In the genomic region with DNA sequence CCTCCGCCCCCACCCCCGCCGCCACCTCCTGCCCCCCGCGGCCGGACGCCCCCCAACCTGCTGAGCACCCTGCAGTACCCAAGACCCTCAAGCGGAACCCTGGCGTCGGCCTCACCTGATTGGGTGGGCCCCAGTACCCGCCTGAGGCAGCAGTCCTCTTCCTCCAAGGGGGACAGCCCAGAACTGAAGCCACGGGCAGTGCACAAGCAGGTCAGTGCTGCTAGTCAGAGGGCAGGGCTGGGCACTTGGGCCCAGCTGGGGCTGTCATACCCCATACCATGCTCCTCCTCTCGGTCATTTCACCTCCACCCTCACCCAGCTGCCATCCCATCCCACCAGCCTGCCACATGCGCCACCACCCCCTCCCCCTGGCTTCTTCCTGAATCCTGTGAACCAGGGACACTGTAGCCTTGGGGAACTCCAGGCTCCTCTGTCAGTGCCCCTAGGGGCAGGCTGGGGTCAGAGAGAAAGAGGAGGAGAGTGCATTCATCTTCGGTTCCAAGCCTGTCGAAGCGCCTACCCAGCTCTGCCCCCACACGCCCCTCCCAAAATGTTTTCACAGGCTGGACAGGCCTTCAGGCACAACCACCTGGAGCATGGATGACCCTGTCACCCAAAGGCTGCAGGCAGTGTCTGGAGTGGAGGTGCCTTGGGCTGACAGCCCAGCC, we compare ENCODE assay signal across 1 cellular context.
TF ChIP-seq lines count a peak whose summit lies in the region.

No MANE protein-coding gene starts in this region.

TF ChIP-seq in H1, 55 proteins besides CTCF, POLR2A, EP300 and RAD21 (continued from another document):
- TF ChIP-seq TEAD4 (IDR thresholded peaks at IDR 0.05; ENCODE audit: low read depth, low read length) (no peak), ASH2L (IDR thresholded peaks at IDR 0.05; ENCODE audit: low read length) (no peak), GABPA (IDR thresholded peaks at IDR 0.05; ENCODE audit: borderline replicate concordance, insufficient read depth, low read length) (no peak), KDM1A (IDR thresholded peaks at IDR 0.05; ENCODE audit: borderline replicate concordance, low read length) (no peak), JUND (IDR thresholded peaks at IDR 0.05; ENCODE audit: low read length) (no peak)
- TF ChIP-seq, protein P1, sequence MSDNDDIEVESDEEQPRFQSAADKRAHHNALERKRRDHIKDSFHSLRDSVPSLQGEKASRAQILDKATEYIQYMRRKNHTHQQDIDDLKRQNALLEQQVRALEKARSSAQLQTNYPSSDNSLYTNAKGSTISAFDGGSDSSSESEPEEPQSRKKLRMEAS (IDR thresholded peaks at IDR 0.05): no peak
TF ChIP-seq in H1: peak in this region for 0.
